8 cellular contexts compared by ENCODE assay signal in the genomic region with DNA sequence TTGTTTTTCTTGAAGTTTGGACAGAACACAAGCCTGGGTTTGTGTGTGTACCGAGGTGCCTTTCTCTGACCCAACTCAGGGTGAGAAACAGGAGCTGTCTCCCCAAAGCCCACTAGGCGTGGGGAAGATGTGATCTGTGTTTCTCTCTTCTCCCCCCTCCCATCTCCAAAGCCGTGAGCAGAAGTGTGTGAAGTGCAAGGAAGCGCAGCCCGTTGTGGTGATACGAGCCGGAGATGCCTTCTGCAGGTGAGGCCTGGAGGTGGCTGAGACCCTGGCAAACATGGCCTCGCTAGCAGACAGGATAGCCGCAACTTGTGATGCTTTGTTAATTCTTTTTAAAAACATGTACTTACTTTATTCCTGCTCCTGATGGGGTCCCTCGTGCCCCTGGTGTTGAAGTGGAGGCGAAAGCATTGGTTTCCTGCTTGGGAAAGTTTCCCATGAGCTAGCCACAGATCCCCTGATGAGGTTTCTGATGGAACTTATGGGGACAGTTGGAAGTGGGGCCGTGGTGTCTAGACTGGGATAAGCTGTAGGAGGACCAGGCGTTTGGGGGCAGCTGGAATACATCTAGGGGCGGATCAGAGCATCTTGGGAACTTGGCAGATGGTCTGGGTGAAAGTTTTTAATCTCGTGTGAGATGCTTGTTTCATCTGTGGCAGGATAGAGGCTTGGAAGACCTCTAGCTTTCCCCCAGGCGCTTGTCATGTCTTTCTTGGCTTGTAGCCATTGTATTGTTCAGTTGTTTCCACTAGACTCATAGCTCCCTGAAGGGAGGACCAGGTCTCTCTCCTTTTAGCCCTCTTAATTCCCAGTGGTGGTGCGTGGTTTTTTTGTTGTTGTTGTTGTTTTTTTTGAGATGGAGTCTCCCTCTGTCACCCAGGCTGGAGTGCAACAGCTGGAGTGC. TPM values are rescaled to one million over a fixed set of nuclear protein-coding genes. Genes with fewer than 3 reads are reported as not detected.
DNase-seq lines count a peak whose midpoint lies in the region; ATAC-seq and TF ChIP-seq lines count a peak whose summit lies in the region.

No MANE protein-coding gene starts in this region.

- no peak for DNase-seq in PC-9
- no peak for DNase-seq in esophagus muscularis mucosa (ENCODE audit: extremely low spot score)
- DNase-seq in prostate gland (ENCODE audit: low spot score), result no peak
- no peak for DNase-seq in SW 1271 (lab: John Stamatoyannopoulos, UW)
- no peak for DNase-seq in NCI-H446 (lab: John Stamatoyannopoulos, UW)
- no peak for DNase-seq in NCI-H1694 treated with DMSO at 0.1 percent for 48 hours (lab: John Stamatoyannopoulos, UW)

- H3K4me3 ChIP-seq in GM12875 (ENCODE audit: low read depth, low read length), result peak overlapping the region; percentile 96
- peak overlapping the region; percentile 78 for H3K4me3 ChIP-seq in PC-9
- H3K4me3 ChIP-seq in esophagus muscularis mucosa, result peak overlapping the region; percentile 82 to 99 (median 92)
- peak overlapping the region; percentile 84 to 88 for H3K4me3 ChIP-seq in prostate gland

- H3K27ac ChIP-seq in PC-9 (no peak overlapping the region), esophagus muscularis mucosa (replicated peaks in 1 of 4) (peak overlapping the region; percentile 83 to 94 (median 88)), prostate gland (peak overlapping the region; percentile 71 to 77)

- TSS peak; percentile 67 for BruUV-seq in PC-9 (replicated peaks; lab: Mats Ljungman, UMichigan)

- peaks cover 15% of the 10 kb centered on the region for H4K20me1 ChIP-seq in PC-9 (ENCODE audit: insufficient read depth)

- intact Hi-C loops in PC-9 (cut with micrococcal nuclease; ENCODE audit: unreplicated experiment) (no loop called here), esophagus muscularis mucosa (cut with DNase I) (loop anchor here (5.0 kb wide), 1 partner anchor 45 kb away; a partner anchor contains a TSS), prostate gland (cut with DNase I) (no loop called here)

- no peak for TF ChIP-seq POLR2A in esophagus muscularis mucosa (IDR thresholded peaks at IDR 0.05; ENCODE audit: low read depth)
- TF ChIP-seq POLR2A in prostate gland (IDR thresholded peaks at IDR 0.05), result no peak

- TF ChIP-seq CTCF in GM12875 (IDR thresholded peaks at IDR 0.05; ENCODE audit: borderline replicate concordance, insufficient read depth, low read depth, low read length), result no peak
- no peak for TF ChIP-seq CTCF in PC-9 (conservative IDR thresholded peaks at IDR 0.05)
- TF ChIP-seq CTCF in esophagus muscularis mucosa (IDR thresholded peaks at IDR 0.05), result no peak
- no peak for TF ChIP-seq CTCF in prostate gland (IDR thresholded peaks at IDR 0.05)

- CTCF ChIA-PET in PC-9 (lab: Charles Lee), result interaction anchor here (0.6 kb wide), 1 partner anchor 19 kb away, joined by 9 read pairs; no protein-coding TSS in a partner anchor

- POLR2A ChIA-PET in PC-9 (lab: Charles Lee; ENCODE audit: unreplicated experiment), result interaction anchor here (0.5 to 0.7 kb wide), 2 partner anchors 80 to 87 kb away, joined by 4 to 9 read pairs; no protein-coding TSS in a partner anchor

- H3K36me3 ChIP-seq in PC-9 (ENCODE audit: low read depth) (no peaks in the 10 kb centered on the region), esophagus muscularis mucosa (peaks cover 0 to 19% (median 11%) of the 10 kb centered on the region in 4 donors), prostate gland (no peaks in the 10 kb centered on the region)

- H3K4me1 ChIP-seq in PC-9 (replicated peaks; ENCODE audit: insufficient read depth), result peaks cover 19% of the 10 kb centered on the region
- peaks cover 37 to 67% (median 55%) of the 10 kb centered on the region in 4 donors for H3K4me1 ChIP-seq in esophagus muscularis mucosa
- H3K4me1 ChIP-seq in prostate gland (replicated peaks), result peaks cover 2% of the 10 kb centered on the region

- no peak for TF ChIP-seq EP300 in esophagus muscularis mucosa (IDR thresholded peaks at IDR 0.05)

- no peak for ATAC-seq in HG03378 (IDR thresholded peaks at IDR 0.05; ENCODE audit: unreplicated experiment)

- H3K79me2 ChIP-seq in PC-9 (ENCODE audit: low read depth), result peaks cover 19% of the 10 kb centered on the region; the same call in 1 of the 2 replicates

- H3K4me2 ChIP-seq in PC-9, result peak overlapping the region; percentile 88

- H3K9me2 ChIP-seq in PC-9 (ENCODE audit: insufficient read depth), result no peaks in the 10 kb centered on the region

- peak overlapping the region; percentile 85 for H2AFZ ChIP-seq in PC-9

- H3K9me3 ChIP-seq in PC-9 (ENCODE audit: insufficient read depth, low read depth) (no peaks in the 10 kb centered on the region), esophagus muscularis mucosa (no peaks in the 10 kb centered on the region), prostate gland (no peaks in the 10 kb centered on the region)

- WGBS in esophagus muscularis mucosa, result 37% methylated on average over 16 of the region's 17 CpGs
- WGBS in prostate gland, result 28% methylated on average over 17 of the region's 17 CpGs

- H3F3A ChIP-seq in PC-9 (ENCODE audit: insufficient read depth, low read depth), result peaks cover 23% of the 10 kb centered on the region; the same call in 1 of the 2 replicates

- H3K27me3 ChIP-seq in PC-9 (ENCODE audit: insufficient read depth, low read depth) (no peaks in the 10 kb centered on the region), esophagus muscularis mucosa (no peaks in the 10 kb centered on the region), prostate gland (replicated peaks; ENCODE audit: insufficient read depth) (no peaks in the 10 kb centered on the region)

RNA-seq across cellular contexts. Expression of a gene that starts 0.9 kb away (rescaled TPM):
- total RNA-seq in PC-9 (2021) (20.0 and 38.0 TPM in 2 replicates), esophagus muscularis mucosa (10 to 100 TPM in 2 of 4 donors, 1 to 10 TPM in 2; 8.9 to 14.7 (median 10.3) TPM), prostate gland (10 to 100 TPM; 15.0 to 19.1 TPM)

RNA-seq across cellular contexts. Expression of a gene that starts 1.0 kb away (rescaled TPM):
- total RNA-seq in PC-9 (2021), result 25.6 and 29.4 TPM in 2 replicates
- total RNA-seq in esophagus muscularis mucosa, result 10 to 100 TPM; 23.3 to 33.5 (median 27.5) TPM
- 10 to 100 TPM; 11.6 to 30.3 TPM for total RNA-seq in prostate gland

RNA-seq across cellular contexts. Expression of a gene that starts 20.9 kb away (rescaled TPM):
- total RNA-seq in PC-9 (2021), result 1.3 and 2.0 TPM in 2 replicates
- total RNA-seq in esophagus muscularis mucosa, result under 1 TPM; 0.26 to 0.83 (median 0.59) TPM
- 1 to 10 TPM in 1 of 2 donors, under 1 TPM in 1; 0.46 to 2.8 TPM for total RNA-seq in prostate gland

RNA-seq across cellular contexts. Expression of a gene that starts 44.3 kb away (rescaled TPM):
- 146 and 168 TPM in 2 replicates for total RNA-seq in PC-9 (2021)
- 10 to 100 TPM; 27.0 to 32.4 (median 29.3) TPM for total RNA-seq in esophagus muscularis mucosa
- total RNA-seq in prostate gland, result 10 to 100 TPM; 34.7 to 40.0 TPM

RNA-seq across cellular contexts. Expression of a gene that starts 56.4 kb away (rescaled TPM):
- total RNA-seq in PC-9 (2021), result 6.3 and 8.0 TPM in 2 replicates
- total RNA-seq in esophagus muscularis mucosa, result 100 to 1,000 TPM in 2 of 4 donors, 10 to 100 TPM in 2; 46.5 to 156 (median 99.2) TPM
- 100 to 1,000 TPM in 1 of 2 donors, 10 to 100 TPM in 1; 86.0 to 155 TPM for total RNA-seq in prostate gland
